Comparison of ENCODE assay signal across 16 cellular contexts in genomic region chr4:74293558-74293957, GRCh38. TPM values are rescaled to one million over a fixed set of nuclear protein-coding genes. Genes with fewer than 3 reads are reported as not detected.
DNase-seq lines count a peak whose midpoint lies in the region; ATAC-seq, FAIRE-seq and TF ChIP-seq lines count a peak whose summit lies in the region.
"Had no signal": no experiment of that assay in that cellular context is flagged by ENCODE, and none has a peak within 500 bp of the region (broad histone marks: within the 10 kb centered on the region; RNA-seq: fewer than 3 reads in every experiment).

No MANE protein-coding gene starts in this region.

- WGBS in heart right ventricle, 2 donors, result 87 to 91% methylated on average over 2 of the region's 2 CpGs

- no peaks in the 10 kb centered on the region for H3K9me3 ChIP-seq in astrocyte (ENCODE audit: insufficient read depth, low read depth, low read length)
- peaks cover 0 to 10% (median 0%) of the 10 kb centered on the region in 11 donors for H3K9me3 ChIP-seq in heart right ventricle
- H3K9me3 ChIP-seq: A549 had no signal

- no peaks in the 10 kb centered on the region for H3K9me3 Mint-ChIP-seq in astrocyte (ENCODE audit: unreplicated experiment)
- H3K9me3 Mint-ChIP-seq in mesothelial cell of epicardium, result no peaks in the 10 kb centered on the region

- in situ Hi-C loops in Caki2 (cut with HindIII; ENCODE audit: low pct_unique_long_range_greater_than_20kb, low sequenced_read_pairs), result no loop called here

- H3K27ac ChIP-seq in astrocyte (ENCODE audit: low read depth, low read length) (no peak overlapping the region), heart right ventricle (no peak overlapping the region)
- H3K27ac ChIP-seq: A549 had no signal

- H3K36me3 ChIP-seq in astrocyte (ENCODE audit: insufficient read depth, low read length), result no peaks in the 10 kb centered on the region
- H3K36me3 ChIP-seq in H7 (replicated peaks; ENCODE audit: control insufficient read depth, insufficient read depth, low read length), result no peaks in the 10 kb centered on the region
- no peaks in the 10 kb centered on the region for H3K36me3 ChIP-seq in heart right ventricle

- DNase-seq in Caki2 (ENCODE audit: low read depth) (peak; percentile 23), NCI-H2029 (lab: John Stamatoyannopoulos, UW) (peak; percentile 42), astrocyte (ENCODE audit: low read depth) (peak; percentile 13), mesothelial cell of epicardium (ENCODE audit: low spot score in 2 of 2, unreplicated experiment in 2 of 2) (no peak), H7 (no peak), heart right ventricle (no peak), COR-L47 (lab: John Stamatoyannopoulos, UW) (no peak), NCI-H2227 treated with DMSO at 0.1 percent for 48 hours (lab: John Stamatoyannopoulos, UW) (no peak)
- DNase-seq: Calu3, GOT3, NCI-H1436 treated with DMSO at 0.1 percent for 48 hours, NCI-H748 treated with DMSO at 0.1 percent for 48 hours, SHP77 treated with DMSO at 0.1 percent for 48 hours had no signal

- H3K4me3 ChIP-seq in astrocyte (ENCODE audit: insufficient read depth, low read depth, low read length) (no peak overlapping the region), H7 (ENCODE audit: insufficient read depth, low read depth, low read length) (no peak overlapping the region), heart right ventricle (no peak overlapping the region)
- H3K4me3 ChIP-seq: A549, K562 had no signal

- H3K36me3 Mint-ChIP-seq in astrocyte (ENCODE audit: low read depth, unreplicated experiment) (no peaks in the 10 kb centered on the region), mesothelial cell of epicardium (no peaks in the 10 kb centered on the region)

- H3K4me3 Mint-ChIP-seq in astrocyte (ENCODE audit: unreplicated experiment) (no peak overlapping the region), mesothelial cell of epicardium (no peak overlapping the region)
- H3K4me3 Mint-ChIP-seq: CD14-positive monocyte had no signal

- H3K27me3 Mint-ChIP-seq in astrocyte (ENCODE audit: low read depth, unreplicated experiment) (no peaks in the 10 kb centered on the region), mesothelial cell of epicardium (ENCODE audit: low read depth) (no peaks in the 10 kb centered on the region)

- H4K20me1 ChIP-seq in astrocyte (ENCODE audit: insufficient read depth, low read length), result no peaks in the 10 kb centered on the region

- H3K27me3 ChIP-seq in astrocyte (ENCODE audit: insufficient read depth, low read length) (no peaks in the 10 kb centered on the region), H7 (ENCODE audit: control insufficient read depth, insufficient read depth, low read length) (no peaks in the 10 kb centered on the region), heart right ventricle (no peaks in the 10 kb centered on the region)

- H3K4me1 ChIP-seq in astrocyte (ENCODE audit: insufficient read depth, low read length) (no peaks in the 10 kb centered on the region), heart right ventricle (no peaks in the 10 kb centered on the region)
- H3K4me1 ChIP-seq: A549 had no signal

- intact Hi-C loops in heart right ventricle (cut with DNase I), result no loop called here

- TF ChIP-seq CTCF in astrocyte (IDR thresholded peaks at IDR 0.05; ENCODE audit: insufficient read depth, low read depth, low read length), result no peak
- TF ChIP-seq CTCF in mesothelial cell of epicardium (IDR thresholded peaks at IDR 0.05; ENCODE audit: unreplicated experiment), result no peak
- no peak for TF ChIP-seq CTCF in heart right ventricle (IDR thresholded peaks at IDR 0.05)

- H3K4me1 Mint-ChIP-seq in astrocyte (ENCODE audit: low read depth, unreplicated experiment) (peaks cover 19% of the 10 kb centered on the region), mesothelial cell of epicardium (peaks cover 32% of the 10 kb centered on the region)
- H3K4me1 Mint-ChIP-seq: CD14-positive monocyte had no signal

- H2AFZ ChIP-seq in astrocyte (ENCODE audit: low read depth, low read length), result no peak overlapping the region

- no peak overlapping the region for H3K9ac ChIP-seq in astrocyte (ENCODE audit: low read length)

- FAIRE-seq in astrocyte (lab: Jason Lieb, UNC), result no peak
- FAIRE-seq: A549, K562 had no signal

- H3K4me2 ChIP-seq in astrocyte (ENCODE audit: low read length), result no peak overlapping the region
- H3K4me2 ChIP-seq: A549 had no signal

- H3K79me2 ChIP-seq in astrocyte (ENCODE audit: insufficient read depth, low read length), result no peaks in the 10 kb centered on the region

- no peak for ATAC-seq in heart right ventricle
- ATAC-seq: A549, K562 had no signal

- H3K27ac Mint-ChIP-seq in astrocyte (ENCODE audit: unreplicated experiment), result peak overlapping the region; percentile 15
- peak overlapping the region; percentile 44 for H3K27ac Mint-ChIP-seq in mesothelial cell of epicardium
- H3K27ac Mint-ChIP-seq: CD14-positive monocyte had no signal

RNA-seq across cellular contexts. Expression of gene EPGN, which starts 14.7 kb away (rescaled TPM):
- total RNA-seq in Caki2 (2014; rRNA removed; shearing (Covaris generic); ENCODE audit: low replicate concordance), result 0.81 TPM in 1 of 2 replicates, not detected in the other
- 0.54 and 0.77 TPM in 2 replicates for total RNA-seq in astrocyte
- total RNA-seq in mesothelial cell of epicardium, result 7.8 to 8.3 TPM (median 8.0 TPM) in 3 replicates
- not detected in 2 replicates for total RNA-seq in H7 (2014; rRNA removed; shearing (Covaris generic))
- total RNA-seq in heart right ventricle, result 1 to 10 TPM in 1 of 10 donors, under 1 TPM in 1, not detected in 8; 0.66 to 8.4 TPM
- under 1 TPM in 1 of 2 donors, not detected in 1; 0.03 TPM for polyA plus RNA-seq in heart right ventricle
- total RNA-seq: K562 had no signal
- polyA plus RNA-seq: A549, CD14-positive monocyte had no signal

Comparison
In these comparisons a context has a peak if more than half of its experiments do, and no peak if none do; other contexts are left out.
1. DNase-seq: peak in Caki2 (single experiment), NCI-H2029 (single experiment) and astrocyte (single experiment); none in mesothelial cell of epicardium (0 of 2), H7 (single experiment), heart right ventricle (0 of 2), COR-L47 (single experiment) and NCI-H2227 treated with DMSO at 0.1 percent for 48 hours (single experiment).